ENCODE assay signal across 15 cellular contexts in genomic region chr7:138407792-138408191, GRCh38. TPM values are rescaled to one million over a fixed set of nuclear protein-coding genes. Genes with fewer than 3 reads are reported as not detected.
DNase-seq lines count a peak whose midpoint lies in the region; ATAC-seq and TF ChIP-seq lines count a peak whose summit lies in the region.
"Had no signal": no experiment of that assay in that cellular context is flagged by ENCODE, and none has a peak within 500 bp of the region (broad histone marks: within the 10 kb centered on the region; RNA-seq: fewer than 3 reads in every experiment).

No MANE protein-coding gene starts in this region.

- H3K4me3 ChIP-seq in A673 (ENCODE audit: low read depth, low read length, poor library complexity, severe bottlenecking): no peak overlapping the region
- no peak overlapping the region for H3K4me3 ChIP-seq in neural progenitor cell
- H3K4me3 ChIP-seq: Peyer's patch, SJSA1 had no signal

- no peaks in the 10 kb centered on the region for H3K27me3 ChIP-seq in A673 (replicated peaks; ENCODE audit: insufficient read depth, low read depth, low read length, poor library complexity)
- H3K27me3 ChIP-seq in neural progenitor cell: no peaks in the 10 kb centered on the region
- H3K27me3 ChIP-seq: Peyer's patch, SJSA1 had no signal

- POLR2A ChIA-PET in A673 (lab: Charles Lee; ENCODE audit: low non-redundant PET): no interaction called here

- no peaks in the 10 kb centered on the region for H3K36me3 ChIP-seq in A673 (ENCODE audit: insufficient read depth, low read length, poor library complexity, severe bottlenecking)
- H3K36me3 ChIP-seq in neural progenitor cell: no peaks in the 10 kb centered on the region
- H3K36me3 ChIP-seq: Peyer's patch, SJSA1 had no signal

- H3K4me2 ChIP-seq in neural progenitor cell: no peak overlapping the region

- CTCF ChIA-PET in A673 (lab: Charles Lee): no interaction called here

- H3K4me1 Mint-ChIP-seq in endothelial cell (ENCODE audit: unreplicated experiment): peaks cover 26% of the 10 kb centered on the region
- no peaks in the 10 kb centered on the region for H3K4me1 Mint-ChIP-seq in neural progenitor cell

- H3K36me3 Mint-ChIP-seq in endothelial cell (ENCODE audit: low read depth, unreplicated experiment) (peaks cover 22% of the 10 kb centered on the region), neural progenitor cell (peaks cover 3% of the 10 kb centered on the region)
- H3K36me3 Mint-ChIP-seq: CD8-positive, alpha-beta T cell had no signal

- no peaks in the 10 kb centered on the region for H3K79me2 ChIP-seq in neural progenitor cell (ENCODE audit: low read depth)

- H3K27ac ChIP-seq in A673 (ENCODE audit: low read depth, low read length, poor library complexity, severe bottlenecking) (no peak overlapping the region), neural progenitor cell (no peak overlapping the region)
- H3K27ac ChIP-seq: Peyer's patch, SJSA1 had no signal

- H3K9ac ChIP-seq in neural progenitor cell: no peak overlapping the region

- H4K20me1 ChIP-seq in neural progenitor cell (ENCODE audit: low read depth): no peaks in the 10 kb centered on the region

- peak overlapping the region; percentile 15 for H2AFZ ChIP-seq in neural progenitor cell (replicated peaks)

- no TSS peak for BruUV-seq in A673 (replicated peaks; lab: Mats Ljungman, UMichigan)

- H3K9me3 ChIP-seq in A673 (ENCODE audit: low read depth, low read length, poor library complexity, severe bottlenecking) (no peaks in the 10 kb centered on the region), neural progenitor cell (ENCODE audit: low read depth) (no peaks in the 10 kb centered on the region)
- H3K9me3 ChIP-seq: Peyer's patch, SJSA1 had no signal

- H3F3A ChIP-seq in neural progenitor cell (ENCODE audit: low read depth): no peaks in the 10 kb centered on the region

- H3K4me1 ChIP-seq in A673 (ENCODE audit: insufficient read depth, low read length, poor library complexity, severe bottlenecking): peaks cover 15% of the 10 kb centered on the region
- H3K4me1 ChIP-seq in neural progenitor cell: no peaks in the 10 kb centered on the region
- H3K4me1 ChIP-seq: Peyer's patch, SJSA1 had no signal

- DNase-seq in A673 (ENCODE audit: low spot score) (peak; percentile 13), Kasumi-1 (lab: John Stamatoyannopoulos, UW) (peak; percentile 18 to 23), endothelial cell (ENCODE audit: low spot score) (peak; percentile 15), neural progenitor cell (ENCODE audit: low spot score) (no peak), activated T-cell treated with anti-CD3 and anti-CD28 coated beads for 4 hours (no peak), midbrain (lab: John Stamatoyannopoulos, UW) (no peak)
- DNase-seq: Calu3; CD8-positive, alpha-beta T cell; GF-D8; NCI-H1417 treated with DMSO at 0.1 percent for 48 hours; NCI-H187 treated with DMSO at 0.1 percent for 48 hours; NCI-H446 treated with DMSO at 0.1 percent for 48 hours; Peyer's patch had no signal

- TF ChIP-seq CTCF in A673 (conservative IDR thresholded peaks at IDR 0.05; ENCODE audit: low read depth, low read length) (no peak), endothelial cell (IDR thresholded peaks at IDR 0.05; ENCODE audit: unreplicated experiment) (no peak), neural progenitor cell (IDR thresholded peaks at IDR 0.05) (no peak)

- H3K9me3 Mint-ChIP-seq in endothelial cell (ENCODE audit: unreplicated experiment) (peaks cover 13% of the 10 kb centered on the region), neural progenitor cell (peaks cover 13% of the 10 kb centered on the region)
- H3K9me3 Mint-ChIP-seq: CD8-positive, alpha-beta T cell had no signal

- intact Hi-C loops in A673 (cut with micrococcal nuclease; ENCODE audit: unreplicated experiment): no loop called here

- H3K4me3 Mint-ChIP-seq in endothelial cell (ENCODE audit: unreplicated experiment) (peak overlapping the region; percentile 56), neural progenitor cell (no peak overlapping the region)
- H3K4me3 Mint-ChIP-seq: CD8-positive, alpha-beta T cell had no signal

- H3K27me3 Mint-ChIP-seq in endothelial cell (ENCODE audit: unreplicated experiment): peaks cover 4% of the 10 kb centered on the region
- peaks cover 4% of the 10 kb centered on the region for H3K27me3 Mint-ChIP-seq in neural progenitor cell (ENCODE audit: insufficient read depth, low read depth)

- no peak for ATAC-seq in GM18519 (IDR thresholded peaks at IDR 0.05; ENCODE audit: low FRiP score, unreplicated experiment)
- ATAC-seq: CD8-positive, alpha-beta T cell had no signal

- peak overlapping the region; percentile 100 for H3K27ac Mint-ChIP-seq in endothelial cell (ENCODE audit: unreplicated experiment)
- no peak overlapping the region for H3K27ac Mint-ChIP-seq in neural progenitor cell
- H3K27ac Mint-ChIP-seq: CD8-positive, alpha-beta T cell had no signal

RNA-seq across cellular contexts. Expression of gene TRIM24, which starts 52.3 kb away (rescaled TPM):
- 24.2 and 25.9 TPM in 2 replicates for total RNA-seq in A673 (2021)
- 104 TPM for total RNA-seq in endothelial cell (ENCODE audit: unreplicated experiment)
- 101 and 116 TPM in 2 replicates for total RNA-seq in neural progenitor cell (ENCODE audit: low replicate concordance)

Comparison
In these comparisons a context has a peak if more than half of its experiments do, and no peak if none do; other contexts are left out.
1. DNase-seq: peak in A673 (single experiment), Kasumi-1 (2 of 2) and endothelial cell (single experiment); none in neural progenitor cell (single experiment), activated T-cell treated with anti-CD3 and anti-CD28 coated beads for 4 hours (single experiment) and midbrain (single experiment).